ENCODE assay signal across 10 cellular contexts in genomic region chr1:8456306-8456912, GRCh38.
DNase-seq lines count a peak whose midpoint lies in the region; ATAC-seq, FAIRE-seq and TF ChIP-seq lines count a peak whose summit lies in the region.
"Had no signal": no experiment of that assay in that cellular context is flagged by ENCODE, and none has a peak within 500 bp of the region (broad histone marks: within the 10 kb centered on the region; RNA-seq: fewer than 3 reads in every experiment).

No MANE protein-coding gene starts in this region.

- FAIRE-seq in pancreas (lab: Jason Lieb, UNC) = no peak

- H3K4me1 ChIP-seq in pancreas = peaks cover 0 to 13% (median 8%) of the 10 kb centered on the region in 3 donors
- H3K4me1 ChIP-seq in CD4-positive, alpha-beta memory T cell (ENCODE audit: insufficient read depth, low read length) = peaks cover 6% of the 10 kb centered on the region
- H3K4me1 ChIP-seq in neural progenitor cell = peaks cover 36% of the 10 kb centered on the region

- no peaks in the 10 kb centered on the region for H3K9me3 Mint-ChIP-seq in activated T-helper 2 cell treated with anti-CD3 and anti-CD28 coated beads, Interferon-gamma antibody, Interleukin-2, Interleukin-4, amounts not matched to agents 10 μg/mL and 5 μg/mL and 100 μg/mL, durations not matched to agents 14 hours and 24 hours and 36 hours
- H3K9me3 Mint-ChIP-seq in CD4-positive, alpha-beta memory T cell = no peaks in the 10 kb centered on the region
- no peaks in the 10 kb centered on the region for H3K9me3 Mint-ChIP-seq in neural progenitor cell

- H3F3A ChIP-seq in neural progenitor cell (ENCODE audit: low read depth) = peaks cover 16% of the 10 kb centered on the region

- H3K27ac Mint-ChIP-seq in activated T-helper 2 cell treated with anti-CD3 and anti-CD28 coated beads, Interferon-gamma antibody, Interleukin-2, Interleukin-4, amounts not matched to agents 10 μg/mL and 5 μg/mL and 100 μg/mL, durations not matched to agents 14 hours and 24 hours and 36 hours = peak overlapping the region; percentile 35
- H3K27ac Mint-ChIP-seq in CD4-positive, alpha-beta memory T cell = peak overlapping the region in 1 of 7 donors; percentile 11
- no peak overlapping the region for H3K27ac Mint-ChIP-seq in neural progenitor cell

- H2AFZ ChIP-seq in neural progenitor cell (replicated peaks) = no peak overlapping the region

- TF ChIP-seq CTCF in fibroblast of villous mesenchyme (IDR thresholded peaks at IDR 0.05; ENCODE audit: insufficient read depth, low read depth, low read length) (no peak), pancreas (IDR thresholded peaks at IDR 0.05) (no peak), neural progenitor cell (IDR thresholded peaks at IDR 0.05) (no peak)

- H3K4me2 ChIP-seq in neural progenitor cell = no peak overlapping the region

- peaks cover 20% of the 10 kb centered on the region for H3K4me1 Mint-ChIP-seq in activated T-helper 2 cell treated with anti-CD3 and anti-CD28 coated beads, Interferon-gamma antibody, Interleukin-2, Interleukin-4, amounts not matched to agents 10 μg/mL and 5 μg/mL and 100 μg/mL, durations not matched to agents 14 hours and 24 hours and 36 hours (ENCODE audit: low read depth)
- peaks cover 8 to 31% (median 12%) of the 10 kb centered on the region in 4 donors for H3K4me1 Mint-ChIP-seq in CD4-positive, alpha-beta memory T cell
- H3K4me1 Mint-ChIP-seq in neural progenitor cell = peaks cover 51% of the 10 kb centered on the region

- intact Hi-C loops in activated T-helper 2 cell treated with anti-CD3 and anti-CD28 coated beads, Interferon-gamma antibody, Interleukin-2, Interleukin-4, amounts not matched to agents 10 μg/mL and 5 μg/mL and 100 μg/mL, durations not matched to agents 14 hours and 24 hours and 36 hours (cut with micrococcal nuclease) = no loop called here
- intact Hi-C loops in pancreas (cut with DNase I) = no loop called here
- intact Hi-C loops in CD4-positive, alpha-beta memory T cell (cut with micrococcal nuclease) = no loop called here

- POLR2A ChIA-PET in CD4-positive, alpha-beta memory T cell (lab: Charles Lee; ENCODE audit: partially characterized antibody) = no interaction called here

- CTCF ChIA-PET in CD4-positive, alpha-beta memory T cell (lab: Charles Lee; ENCODE audit: partially characterized antibody) = no interaction called here

- 60 to 68% methylated on average over 4 of the region's 4 CpGs for WGBS in pancreas, 2 donors

- no peaks in the 10 kb centered on the region for H3K9me3 ChIP-seq in pancreas
- H3K9me3 ChIP-seq in CD4-positive, alpha-beta memory T cell (ENCODE audit: control insufficient read depth in 1 of 2, low read length in 2 of 2) = no peaks in the 10 kb centered on the region
- no peaks in the 10 kb centered on the region for H3K9me3 ChIP-seq in neural progenitor cell (ENCODE audit: low read depth)

- peak; percentile 72 for DNase-seq in EL
- DNase-seq in activated T-helper 2 cell treated with anti-CD3 and anti-CD28 coated beads, Interferon-gamma antibody, Interleukin-2, Interleukin-4, amounts not matched to agents 10 μg/mL and 5 μg/mL and 100 μg/mL, durations not matched to agents 14 hours and 24 hours and 36 hours (ENCODE audit: low spot score) = no peak
- peak; percentile 88 for DNase-seq in fibroblast of villous mesenchyme (ENCODE audit: low read depth)
- DNase-seq in pancreas = no peak
- DNase-seq in CD4-positive, alpha-beta memory T cell = no peak
- no peak for DNase-seq in neural progenitor cell (ENCODE audit: low spot score)
- DNase-seq: activated effector memory CD4-positive, alpha-beta T cell treated with anti-CD3 and anti-CD28 coated beads, Interleukin-2, amount 50 U/mL, for 16 hours had no signal

- H3K27ac ChIP-seq in pancreas (peak overlapping the region in 2 of 4 donors; percentile 20 to 38), neural progenitor cell (no peak overlapping the region)
- no peak overlapping the region for H3K27ac ChIP-seq in CD4-positive, alpha-beta memory T cell (ENCODE audit: low read depth, low read length)

- no peak overlapping the region for H3K9ac ChIP-seq in neural progenitor cell

- H3K36me3 ChIP-seq in pancreas (no peaks in the 10 kb centered on the region), neural progenitor cell (no peaks in the 10 kb centered on the region)
- no peaks in the 10 kb centered on the region for H3K36me3 ChIP-seq in CD4-positive, alpha-beta memory T cell (ENCODE audit: insufficient read depth, low read length)

- ATAC-seq in pancreas = peak in 3 of 4 donors; percentile 58 to 71 (median 60)
- no peak for ATAC-seq in GM18873 (IDR thresholded peaks at IDR 0.05; ENCODE audit: low FRiP score, unreplicated experiment)
- ATAC-seq in GM18868 (IDR thresholded peaks at IDR 0.05; ENCODE audit: unreplicated experiment) = no peak
- ATAC-seq: left lobe of liver had no signal

- H3K4me3 ChIP-seq in fibroblast of villous mesenchyme (ENCODE audit: low read depth, low read length) (no peak overlapping the region), pancreas (no peak overlapping the region), neural progenitor cell (no peak overlapping the region)
- H3K4me3 ChIP-seq in CD4-positive, alpha-beta memory T cell (ENCODE audit: low read length in 2 of 2) = no peak overlapping the region

- peaks cover 26% of the 10 kb centered on the region for H3K36me3 Mint-ChIP-seq in activated T-helper 2 cell treated with anti-CD3 and anti-CD28 coated beads, Interferon-gamma antibody, Interleukin-2, Interleukin-4, amounts not matched to agents 10 μg/mL and 5 μg/mL and 100 μg/mL, durations not matched to agents 14 hours and 24 hours and 36 hours (ENCODE audit: low read depth)
- H3K36me3 Mint-ChIP-seq in CD4-positive, alpha-beta memory T cell = peaks cover 5% of the 10 kb centered on the region in 2 donors
- peaks cover 12% of the 10 kb centered on the region for H3K36me3 Mint-ChIP-seq in neural progenitor cell

- H4K20me1 ChIP-seq in neural progenitor cell (ENCODE audit: low read depth) = peaks cover 23% of the 10 kb centered on the region

- H3K79me2 ChIP-seq in neural progenitor cell (ENCODE audit: low read depth) = peaks cover 58% of the 10 kb centered on the region

- H3K27me3 ChIP-seq in pancreas (no peaks in the 10 kb centered on the region), neural progenitor cell (no peaks in the 10 kb centered on the region)
- H3K27me3 ChIP-seq in CD4-positive, alpha-beta memory T cell (ENCODE audit: insufficient read depth, low read length) = no peaks in the 10 kb centered on the region

- no peak overlapping the region for H3K4me3 Mint-ChIP-seq in activated T-helper 2 cell treated with anti-CD3 and anti-CD28 coated beads, Interferon-gamma antibody, Interleukin-2, Interleukin-4, amounts not matched to agents 10 μg/mL and 5 μg/mL and 100 μg/mL, durations not matched to agents 14 hours and 24 hours and 36 hours (ENCODE audit: low read depth)
- H3K4me3 Mint-ChIP-seq in CD4-positive, alpha-beta memory T cell = no peak overlapping the region
- H3K4me3 Mint-ChIP-seq in neural progenitor cell = no peak overlapping the region

- H3K27me3 Mint-ChIP-seq in activated T-helper 2 cell treated with anti-CD3 and anti-CD28 coated beads, Interferon-gamma antibody, Interleukin-2, Interleukin-4, amounts not matched to agents 10 μg/mL and 5 μg/mL and 100 μg/mL, durations not matched to agents 14 hours and 24 hours and 36 hours (ENCODE audit: low read depth) = no peaks in the 10 kb centered on the region
- no peaks in the 10 kb centered on the region for H3K27me3 Mint-ChIP-seq in CD4-positive, alpha-beta memory T cell
- H3K27me3 Mint-ChIP-seq in neural progenitor cell (ENCODE audit: insufficient read depth, low read depth) = no peaks in the 10 kb centered on the region

Comparison
In these comparisons a context has a peak if more than half of its experiments do, and no peak if none do; other contexts are left out.
1. DNase-seq: peak in EL (single experiment) and fibroblast of villous mesenchyme (single experiment); none in activated T-helper 2 cell treated with anti-CD3 and anti-CD28 coated beads, Interferon-gamma antibody, Interleukin-2, Interleukin-4, amounts not matched to agents 10 μg/mL and 5 μg/mL and 100 μg/mL, durations not matched to agents 14 hours and 24 hours and 36 hours (single experiment), pancreas (0 of 6), CD4-positive, alpha-beta memory T cell (0 of 5) and neural progenitor cell (single experiment).
2. ATAC-seq: peak in pancreas (3 of 4); none in GM18873 (single experiment) and GM18868 (single experiment).